ENCODE assay signal across 10 cellular contexts in the genomic region with DNA sequence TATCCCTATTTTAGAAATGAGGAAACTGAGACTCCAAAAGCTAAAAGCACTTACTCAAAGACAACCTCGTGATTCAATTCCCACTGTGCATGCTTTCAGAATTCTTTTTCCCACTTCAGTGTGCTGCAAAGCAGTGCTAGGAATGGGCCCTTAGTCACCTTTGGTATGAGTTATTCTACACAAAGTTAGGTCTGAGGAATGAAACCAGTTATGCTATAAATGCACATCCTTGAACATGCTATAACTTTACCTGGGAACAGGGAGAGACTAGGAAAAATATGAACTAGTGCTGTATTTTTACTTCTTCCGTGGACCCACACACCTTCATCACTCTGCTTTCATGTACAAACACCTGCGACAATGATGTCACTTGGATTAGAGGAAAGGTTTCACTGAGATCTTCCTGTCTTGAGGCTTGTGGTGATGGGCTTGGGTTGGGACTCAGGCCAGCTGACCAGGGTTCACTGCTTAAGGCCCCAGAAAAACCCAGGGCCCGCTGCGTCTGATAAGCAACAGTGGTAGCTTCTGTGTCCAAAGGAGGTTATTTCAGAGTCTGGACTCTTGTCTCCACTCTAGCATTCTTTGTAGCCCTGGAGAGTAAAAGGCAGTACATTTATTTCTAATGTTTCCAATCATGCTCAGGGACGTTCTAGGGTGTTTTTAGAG.
DNase-seq lines count a peak whose midpoint lies in the region; ATAC-seq and TF ChIP-seq lines count a peak whose summit lies in the region.
"Had no signal": no experiment of that assay in that cellular context is flagged by ENCODE, and none has a peak within 500 bp of the region (broad histone marks: within the 10 kb centered on the region; RNA-seq: fewer than 3 reads in every experiment).

No MANE protein-coding gene starts in this region.

- H3K27ac ChIP-seq in RWPE2 (ENCODE audit: poor library complexity, severe bottlenecking), result peak overlapping the region; percentile 11
- H3K27ac ChIP-seq: prostate gland had no signal

- peaks cover 8% of the 10 kb centered on the region for H3K4me1 ChIP-seq in RWPE2 (ENCODE audit: insufficient read depth, poor library complexity, severe bottlenecking)
- H3K4me1 ChIP-seq: prostate gland had no signal

- peak; percentile 48 for DNase-seq in HCEC 1CT
- no peak for DNase-seq in RWPE2 (ENCODE audit: low spot score)
- DNase-seq in fibroblast of mammary gland (ENCODE audit: low read depth), result peak; percentile 69
- no peak for DNase-seq in sciatic nerve (ENCODE audit: low spot score)
- DNase-seq in SIG-M5 treated with dmso at 0.1 percent for 504 hours (lab: John Stamatoyannopoulos, UW; ENCODE audit: unreplicated experiment), result no peak
- DNase-seq in activated T-cell treated with anti-CD3 and anti-CD28 coated beads, Interleukin-2, amount 50 U/mL, for 48 hours, result no peak
- DNase-seq in GDM1 (lab: John Stamatoyannopoulos, UW), result no peak
- DNase-seq: NCI-H510A had no signal

- no peak overlapping the region for H3K4me3 ChIP-seq in RWPE2 (ENCODE audit: severe bottlenecking)
- H3K4me3 ChIP-seq in fibroblast of mammary gland (ENCODE audit: control insufficient read depth, low read depth, low read length), result no peak overlapping the region
- H3K4me3 ChIP-seq: prostate gland had no signal

- ATAC-seq in RWPE2 (ENCODE audit: low read depth) (peak; percentile 49; the same call in 2 of the 3 replicates), sciatic nerve (peak; percentile 47), HG03342 (IDR thresholded peaks at IDR 0.05; ENCODE audit: unreplicated experiment) (no peak)

- TF ChIP-seq CTCF in RWPE2 (IDR thresholded peaks at IDR 0.05; ENCODE audit: poor library complexity, severe bottlenecking) (no peak), fibroblast of mammary gland (conservative IDR thresholded peaks at IDR 0.05; ENCODE audit: control insufficient read depth, insufficient read depth, low read depth, low read length) (no peak)

- H3K9me3 ChIP-seq in RWPE2 (ENCODE audit: severe bottlenecking), result no peaks in the 10 kb centered on the region
- H3K9me3 ChIP-seq: prostate gland had no signal

- H3K36me3 ChIP-seq in RWPE2 (ENCODE audit: low read depth), result peaks cover 6% of the 10 kb centered on the region
- H3K36me3 ChIP-seq: prostate gland had no signal

- intact Hi-C loops in sciatic nerve (cut with DNase I), result no loop called here

- H3K27me3 ChIP-seq in RWPE2 (ENCODE audit: insufficient read depth, poor library complexity, severe bottlenecking), result no peaks in the 10 kb centered on the region

Comparison
In these comparisons a context has a peak if more than half of its experiments do, and no peak if none do; other contexts are left out.
1. DNase-seq: peak in HCEC 1CT (single experiment) and fibroblast of mammary gland (single experiment); none in RWPE2 (single experiment), sciatic nerve (single experiment), SIG-M5 treated with dmso at 0.1 percent for 504 hours (single experiment), activated T-cell treated with anti-CD3 and anti-CD28 coated beads, Interleukin-2, amount 50 U/mL, for 48 hours (0 of 2) and GDM1 (single experiment).